In genomic region chr1:155322953-155323728, GRCh38 we compare ENCODE assay signal across 8 cellular contexts. TPM values are rescaled to one million over a fixed set of nuclear protein-coding genes. Genes with fewer than 3 reads are reported as not detected.
A peak's percentile ranks its signal among the peaks of the same experiment; 100 is the strongest.
DNase-seq lines count a peak whose midpoint lies in the region; ATAC-seq and TF ChIP-seq lines count a peak whose summit lies in the region.

No MANE protein-coding gene starts in this region.

- TF ChIP-seq CTCF in liver (IDR thresholded peaks at IDR 0.05; ENCODE audit: low read depth, low read length, missing input control), result peak; percentile 87

- H3K27me3 ChIP-seq in liver (ENCODE audit: control insufficient read depth in 4 of 4, insufficient read depth in 4 of 4, low read length in 3 of 4), result no peaks in the 10 kb centered on the region

- H3K4me1 ChIP-seq in liver (ENCODE audit: control insufficient read depth in 4 of 4, insufficient read depth in 4 of 4, low read length in 3 of 4), result peaks cover 2 to 35% (median 22%) of the 10 kb centered on the region in 4 donors

- peak; percentile 81 to 86 for TF ChIP-seq RAD21 in liver (IDR thresholded peaks at IDR 0.05)

- no peak overlapping the region for H3K9ac ChIP-seq in liver (ENCODE audit: low read depth in 1 of 2, low read length in 2 of 2)

- H3K4me3 ChIP-seq in liver (ENCODE audit: low read depth in 1 of 3, low read length in 3 of 3), result peak overlapping the region; percentile 65 to 78 (median 74)

- peak; percentile 32 for ATAC-seq in HG03521 (IDR thresholded peaks at IDR 0.05; ENCODE audit: unreplicated experiment)

- H3K36me3 ChIP-seq in liver (ENCODE audit: control insufficient read depth in 4 of 4, insufficient read depth in 3 of 4, low read depth in 1 of 4, low read length in 3 of 4), result peaks cover 0 to 17% (median 13%) of the 10 kb centered on the region in 4 donors

- in situ Hi-C loops in GM18951 (cut with MboI; ENCODE audit: low sequenced_read_pairs, unreplicated experiment), result no loop called here

- WGBS in liver, result under 1% methylated on average over 58 of the region's 58 CpGs

- peak overlapping the region; percentile 90 to 93 for H3K27ac ChIP-seq in liver (ENCODE audit: low read depth in 1 of 2, low read length in 2 of 2)

- no peaks in the 10 kb centered on the region for H3K9me3 ChIP-seq in liver (ENCODE audit: control insufficient read depth in 4 of 4, low read length in 3 of 4)

- TF ChIP-seq POLR2A in GM18951 (IDR thresholded peaks at IDR 0.05; ENCODE audit: extremely low read depth, insufficient read depth, insufficient read length), result peak; percentile 13

- DNase-seq in AG08395 (ENCODE audit: low spot score) (peak; percentile 94), NCI-H69 (lab: John Stamatoyannopoulos, UW) (peak; percentile 91), dermis blood vessel endothelial cell (peak; percentile 91)
- DNase-seq in activated CD4-positive, alpha-beta T cell treated with anti-CD3 and anti-CD28 coated beads, Interleukin-2, amount 50 U/mL, for 48 hours, result peak; percentile 90 to 93
- peak; percentile 75 for DNase-seq in stimulated activated CD4-positive, alpha-beta T cell treated with anti-CD3 and anti-CD28 coated beads, Interleukin-2, amount 100 ng/mL, for 4 hours (ENCODE audit: low read depth)

TF ChIP-seq in liver, 16 proteins besides CTCF, POLR2A, EP300 and RAD21:
- peak; percentile 81 for TF ChIP-seq NR2F2 (IDR thresholded peaks at IDR 0.05)
- no peak for TF ChIP-seq HNF4G (IDR thresholded peaks at IDR 0.05)
- TF ChIP-seq SP1 (IDR thresholded peaks at IDR 0.05), result peak; percentile 48
- no peak for TF ChIP-seq JUND (IDR thresholded peaks at IDR 0.05)
- TF ChIP-seq MAX (IDR thresholded peaks at IDR 0.05), result no peak
- no peak for TF ChIP-seq FOXA1 (IDR thresholded peaks at IDR 0.05)
- peak; percentile 42 for TF ChIP-seq REST (IDR thresholded peaks at IDR 0.05)

RNA-seq across cellular contexts. Expression of gene RUSC1, which starts 2.4 kb away (rescaled TPM):
- 13.8 and 22.2 TPM in 2 replicates for total RNA-seq in dermis blood vessel endothelial cell
- 1 to 10 TPM; 3.9 to 6.7 TPM for total RNA-seq in liver
- 1 to 10 TPM; 4.9 to 6.6 TPM for polyA plus RNA-seq in liver

RNA-seq across cellular contexts. Expression of gene FDPS, which starts 14.5 kb away (rescaled TPM):
- total RNA-seq in dermis blood vessel endothelial cell, result 452 and 512 TPM in 2 replicates
- total RNA-seq in liver, result 100 to 1,000 TPM; 288 to 370 TPM
- 100 to 1,000 TPM; 176 to 211 TPM for polyA plus RNA-seq in liver

RNA-seq across cellular contexts. Expression of gene PKLR, which starts 21.9 kb away (rescaled TPM):
- total RNA-seq in dermis blood vessel endothelial cell (0.05 TPM in 1 of 2 replicates, not detected in the other), liver (10 to 100 TPM; 39.2 to 56.1 TPM)
- polyA plus RNA-seq in liver, result 10 to 100 TPM; 10.4 to 41.9 TPM

RNA-seq across cellular contexts. Expression of gene HCN3, which starts 45.9 kb away (rescaled TPM):
- total RNA-seq in dermis blood vessel endothelial cell (0.84 and 0.85 TPM in 2 replicates), liver (1 to 10 TPM in 1 of 2 donors, under 1 TPM in 1; 0.84 to 1.5 TPM)
- 1 to 10 TPM in 1 of 2 donors, under 1 TPM in 1; 0.33 to 1.0 TPM for polyA plus RNA-seq in liver

RNA-seq across cellular contexts. Expression of gene CLK2, which starts 49.8 kb away (rescaled TPM):
- total RNA-seq in dermis blood vessel endothelial cell, result 24.5 and 35.9 TPM in 2 replicates
- total RNA-seq in liver, result 10 to 100 TPM; 16.5 to 28.2 TPM
- polyA plus RNA-seq in liver, result 10 to 100 TPM in 1 of 2 donors, 1 to 10 TPM in 1; 8.3 to 13.2 TPM

Comparison
In these comparisons a context has a peak if more than half of its experiments do, and no peak if none do; other contexts are left out.
1. Peak in every context shown above with its lines: DNase-seq, ATAC-seq, H3K4me3 ChIP-seq and H3K27ac ChIP-seq.
2. RNA of gene PKLR, which starts 21.9 kb away (total RNA-seq): 39.2 to 56.1 TPM in liver; 0.05 TPM in dermis blood vessel endothelial cell; every median in the first group is over 10 times any median in the second.